In genomic region chr5:90099099-90099498, GRCh38 we compare ENCODE assay signal across 25 cellular contexts.
"Had no signal": no experiment of that assay in that cellular context is flagged by ENCODE, and none has a peak within 500 bp of the region (broad histone marks: within the 10 kb centered on the region; RNA-seq: fewer than 3 reads in every experiment).

No MANE protein-coding gene starts in this region.

- H3K27me3 ChIP-seq: foreskin keratinocyte, sigmoid colon, spleen had no signal

- ATAC-seq: activated CD8-positive, alpha-beta T cell treated with anti-CD3 and anti-CD28 coated beads for 36 hours; activated naive CD8-positive, alpha-beta T cell treated with anti-CD3 and anti-CD28 coated beads, Interleukin-2, amount 50 U/mL, for 24 hours; foreskin keratinocyte; mucosa of descending colon; T-cell had no signal

- H3K27ac ChIP-seq: foreskin keratinocyte, sigmoid colon, SK-N-MC, spleen, WERI-Rb-1 had no signal

- H3K4me3 ChIP-seq: mucosa of descending colon, sigmoid colon, SK-N-MC, spleen, thoracic aorta had no signal

- FAIRE-seq: islet of Langerhans, TTC549 had no signal

- H3K36me3 ChIP-seq: sigmoid colon, spleen, thoracic aorta, WERI-Rb-1 had no signal

- DNase-seq: activated CD4-positive, alpha-beta T cell treated with anti-CD3 and anti-CD28 coated beads, Interleukin-2, amount 10 ng/mL, durations not matched to agents 7 days and 5 days; activated CD4-positive, CD25-positive, alpha-beta regulatory T cell treated with anti-CD3 and anti-CD28 coated beads, Interleukin-2, amount 50 U/mL, for 72 hours; activated CD8-positive, alpha-beta T cell treated with anti-CD3 and anti-CD28 coated beads for 36 hours; activated gamma-delta T cell; activated naive CD4-positive, alpha-beta T cell treated with anti-CD3 and anti-CD28 coated beads, Interleukin-2, amount 50 U/mL, for 16 hours; activated naive CD8-positive, alpha-beta T cell treated with anti-CD3 and anti-CD28 coated beads, Interleukin-2, amount 50 U/mL, for 24 hours; anterior cingulate cortex; cortex of kidney; foreskin keratinocyte; glutamatergic neuron; hippocampal formation; mucosa of descending colon; naive B cell; nucleus accumbens; posterior cingulate gyrus; sigmoid colon; spleen; stimulated activated CD4-positive, alpha-beta T cell treated with anti-CD3 and anti-CD28 coated beads, Interleukin-4, amount 100 ng/mL, for 1 hour; stimulated activated naive CD4-positive, alpha-beta T cell treated with Interleukin-2 at 50 U/mL for 16 hours; T-cell; WERI-Rb-1 had no signal

- H3K4me1 ChIP-seq: spleen had no signal

- H3K9me3 ChIP-seq: mucosa of descending colon, sigmoid colon, thoracic aorta had no signal
